In genomic region chr19:33819078-33819477, GRCh38 we compare ENCODE assay signal across 8 cellular contexts. TPM values are rescaled to one million over a fixed set of nuclear protein-coding genes. Genes with fewer than 3 reads are reported as not detected.
A peak's percentile ranks its signal among the peaks of the same experiment; 100 is the strongest.
DNase-seq lines count a peak whose midpoint lies in the region; ATAC-seq and TF ChIP-seq lines count a peak whose summit lies in the region.
"Not testable (repeated sequence)": the region's sequence is repeated elsewhere in the genome, so short reads cannot be mapped to it uniquely, and the experiment has no call there.

No MANE protein-coding gene starts in this region.

- CTCF ChIA-PET in Caco-2 (lab: Charles Lee) = interaction anchor here (0.6 to 1.5 kb wide), 4 partner anchors 9 to 326 kb away, joined by 3 to 8 read pairs (median 4); no protein-coding TSS in a partner anchor
- CTCF ChIA-PET in PC-9 (lab: Charles Lee) = not testable (repeated sequence)
- CTCF ChIA-PET in MCF 10A (lab: Yijun Ruan, JAX) = interaction anchor here (0.6 to 4.8 kb wide), 17 partner anchors 9 to 403 kb away, joined by 3 to 21 read pairs (median 5); partner anchors contain the start of gene KCTD15

- TF ChIP-seq POLR2A in gastrocnemius medialis (IDR thresholded peaks at IDR 0.05) = not testable (repeated sequence)

- peak overlapping the region; percentile 94 for H3K27ac ChIP-seq in PC-9
- peak overlapping the region in 3 of 4 donors; percentile 62 to 70 (median 66) for H3K27ac ChIP-seq in gastrocnemius medialis
- peak overlapping the region; percentile 87 for H3K27ac ChIP-seq in upper lobe of right lung

- H3K4me1 ChIP-seq in Caco-2 (0 out of 2 replicates have a peak, but pooled peaks cover 11% of the 10 kb centered on the region), PC-9 (replicated peaks; ENCODE audit: insufficient read depth) (peaks cover 41% of the 10 kb centered on the region), upper lobe of right lung (peaks cover 36% of the 10 kb centered on the region)
- not testable (repeated sequence) for H3K4me1 ChIP-seq in gastrocnemius medialis

- H3K27ac Mint-ChIP-seq in Caco-2 (ENCODE audit: unreplicated experiment); activated T-cell treated with anti-CD3 and anti-CD28 coated beads, Interleukin-2, amount 50 U/mL, for 24 hours: not testable (repeated sequence)
- peak overlapping the region; percentile 35 for H3K27ac Mint-ChIP-seq in MCF 10A (ENCODE audit: low read depth, unreplicated experiment)
- peak overlapping the region in 4 of 6 donors; percentile 47 to 92 (median 78) for H3K27ac Mint-ChIP-seq in naive B cell

- intact Hi-C loops in Caco-2 (cut with micrococcal nuclease; ENCODE audit: unreplicated experiment); PC-9 (cut with micrococcal nuclease; ENCODE audit: unreplicated experiment); MCF 10A (cut with micrococcal nuclease); Right ventricle myocardium superior (cut with DNase I); gastrocnemius medialis (cut with DNase I; ENCODE audit: low total_unique reads); upper lobe of right lung (cut with DNase I): not testable (repeated sequence)

- not testable (repeated sequence) for H3K79me2 ChIP-seq in PC-9 (ENCODE audit: low read depth)

- not testable (repeated sequence) for ATAC-seq in Right ventricle myocardium superior (ENCODE audit: poor library complexity); naive B cell (ENCODE audit: low read depth in 2 of 2); gastrocnemius medialis; upper lobe of right lung

- POLR2A ChIA-PET in Caco-2 (lab: Charles Lee) = interaction anchor here (0.6 to 0.7 kb wide), 3 partner anchors 23 to 390 kb away, joined by 3 to 8 read pairs (median 3); partner anchors contain the start of gene KCTD15
- POLR2A ChIA-PET in PC-9 (lab: Charles Lee; ENCODE audit: unreplicated experiment) = not testable (repeated sequence)
- POLR2A ChIA-PET in MCF 10A (lab: Yijun Ruan, JAX) = interaction anchor here (1.0 to 5.1 kb wide), 5 partner anchors 9 to 179 kb away, joined by 3 to 47 read pairs (median 7); partner anchors contain the start of gene KCTD15

- not testable (repeated sequence) for H3K9me3 Mint-ChIP-seq in Caco-2 (ENCODE audit: unreplicated experiment); activated T-cell treated with anti-CD3 and anti-CD28 coated beads, Interleukin-2, amount 50 U/mL, for 24 hours; MCF 10A (ENCODE audit: unreplicated experiment); naive B cell

- not testable (repeated sequence) for TF ChIP-seq CTCF in Caco-2 (IDR thresholded peaks at IDR 0.05; ENCODE audit: insufficient read depth in 1 of 2, low read depth in 1 of 2, low read length in 1 of 2, severe bottlenecking in 1 of 2, unreplicated experiment in 1 of 2); PC-9 (conservative IDR thresholded peaks at IDR 0.05); MCF 10A (IDR thresholded peaks at IDR 0.05; ENCODE audit: unreplicated experiment); gastrocnemius medialis (IDR thresholded peaks at IDR 0.05 in 4 of 5, conservative IDR thresholded peaks at IDR 0.05 in 1 of 5); upper lobe of right lung (IDR thresholded peaks at IDR 0.05)

- in situ Hi-C loops in gastrocnemius medialis (cut with MboI; ENCODE audit: low sequenced_read_pairs in 4 of 4) = not testable (repeated sequence)

- H2AFZ ChIP-seq in PC-9 = not testable (repeated sequence)

- H3K4me3 Mint-ChIP-seq in Caco-2 (ENCODE audit: unreplicated experiment) (peak overlapping the region; percentile 74), MCF 10A (ENCODE audit: unreplicated experiment) (peak overlapping the region; percentile 70), naive B cell (peak overlapping the region; percentile 71 to 90 (median 81))
- H3K4me3 Mint-ChIP-seq in activated T-cell treated with anti-CD3 and anti-CD28 coated beads, Interleukin-2, amount 50 U/mL, for 24 hours = peak overlapping the region; percentile 43

- peaks cover 34% of the 10 kb centered on the region for H3F3A ChIP-seq in PC-9 (ENCODE audit: insufficient read depth, low read depth)

- not testable (repeated sequence) for H3K27me3 ChIP-seq in Caco-2 (replicated peaks; ENCODE audit: control insufficient read depth, insufficient read depth, low read length); PC-9 (ENCODE audit: insufficient read depth, low read depth); gastrocnemius medialis; upper lobe of right lung

- DNase-seq in Caco-2; PC-9; activated T-cell treated with anti-CD3 and anti-CD28 coated beads, Interleukin-2, amount 50 U/mL, for 24 hours; MCF 10A (ENCODE audit: unreplicated experiment); naive B cell; gastrocnemius medialis; upper lobe of right lung: not testable (repeated sequence)
- peak; percentile 3 for DNase-seq in Right ventricle myocardium superior

- H3K9me2 ChIP-seq in PC-9 (ENCODE audit: insufficient read depth) = not testable (repeated sequence)

- H3K27me3 Mint-ChIP-seq in Caco-2 (ENCODE audit: insufficient read depth, unreplicated experiment); MCF 10A (ENCODE audit: insufficient read depth, unreplicated experiment); naive B cell: not testable (repeated sequence)
- H3K27me3 Mint-ChIP-seq in activated T-cell treated with anti-CD3 and anti-CD28 coated beads, Interleukin-2, amount 50 U/mL, for 24 hours = peaks cover 40% of the 10 kb centered on the region

- H3K4me2 ChIP-seq in PC-9 = peak overlapping the region; percentile 81

- H4K20me1 ChIP-seq in PC-9 (ENCODE audit: insufficient read depth) = not testable (repeated sequence)

- not testable (repeated sequence) for H3K36me3 Mint-ChIP-seq in Caco-2 (ENCODE audit: insufficient read depth, unreplicated experiment); activated T-cell treated with anti-CD3 and anti-CD28 coated beads, Interleukin-2, amount 50 U/mL, for 24 hours (ENCODE audit: low read depth); MCF 10A (ENCODE audit: insufficient read depth, unreplicated experiment); naive B cell

- not testable (repeated sequence) for H3K9me3 ChIP-seq in Caco-2; PC-9 (ENCODE audit: insufficient read depth, low read depth); gastrocnemius medialis; upper lobe of right lung

- BruUV-seq in Caco-2 (replicated peaks; lab: Mats Ljungman, UMichigan); PC-9 (replicated peaks; lab: Mats Ljungman, UMichigan); MCF 10A (replicated peaks; lab: Mats Ljungman, UMichigan): not testable (repeated sequence)

- H3K36me3 ChIP-seq in Caco-2 (ENCODE audit: control insufficient read depth, insufficient read depth, low read length); PC-9 (ENCODE audit: low read depth); gastrocnemius medialis; upper lobe of right lung: not testable (repeated sequence)

- H3K4me3 ChIP-seq in Caco-2 (ENCODE audit: low read depth, low read length); gastrocnemius medialis; upper lobe of right lung: not testable (repeated sequence)
- H3K4me3 ChIP-seq in PC-9 = peak overlapping the region; percentile 64; the same call in 1 of the 2 replicates

- not testable (repeated sequence) for H3K4me1 Mint-ChIP-seq in Caco-2 (ENCODE audit: low read depth, unreplicated experiment); MCF 10A (ENCODE audit: insufficient read depth, unreplicated experiment)
- H3K4me1 Mint-ChIP-seq in activated T-cell treated with anti-CD3 and anti-CD28 coated beads, Interleukin-2, amount 50 U/mL, for 24 hours (ENCODE audit: low read depth) = peaks cover 19% of the 10 kb centered on the region
- H3K4me1 Mint-ChIP-seq in naive B cell = peaks cover 15 to 43% (median 28%) of the 10 kb centered on the region in 3 donors

RNA-seq across cellular contexts. Expression of gene KCTD15, which starts 22.4 kb away (rescaled TPM):
- total RNA-seq in Caco-2 (2022) (20.6 and 34.6 TPM in 2 replicates), PC-9 (2021) (13.8 and 20.4 TPM in 2 replicates), MCF 10A (2022) (53.7 and 56.5 TPM in 2 replicates), Right ventricle myocardium superior (11.0 TPM), gastrocnemius medialis (10 to 100 TPM in 1 of 4 donors, 1 to 10 TPM in 3; 1.9 to 14.8 (median 5.8) TPM), upper lobe of right lung (48.7 TPM)
- under 1 TPM in 1 of 6 donors, not detected in 5; 0.19 TPM for polyA plus RNA-seq in naive B cell (ENCODE audit: low read depth in 6 of 6)
